Comparison of ENCODE assay signal across 16 cellular contexts in the genomic region with DNA sequence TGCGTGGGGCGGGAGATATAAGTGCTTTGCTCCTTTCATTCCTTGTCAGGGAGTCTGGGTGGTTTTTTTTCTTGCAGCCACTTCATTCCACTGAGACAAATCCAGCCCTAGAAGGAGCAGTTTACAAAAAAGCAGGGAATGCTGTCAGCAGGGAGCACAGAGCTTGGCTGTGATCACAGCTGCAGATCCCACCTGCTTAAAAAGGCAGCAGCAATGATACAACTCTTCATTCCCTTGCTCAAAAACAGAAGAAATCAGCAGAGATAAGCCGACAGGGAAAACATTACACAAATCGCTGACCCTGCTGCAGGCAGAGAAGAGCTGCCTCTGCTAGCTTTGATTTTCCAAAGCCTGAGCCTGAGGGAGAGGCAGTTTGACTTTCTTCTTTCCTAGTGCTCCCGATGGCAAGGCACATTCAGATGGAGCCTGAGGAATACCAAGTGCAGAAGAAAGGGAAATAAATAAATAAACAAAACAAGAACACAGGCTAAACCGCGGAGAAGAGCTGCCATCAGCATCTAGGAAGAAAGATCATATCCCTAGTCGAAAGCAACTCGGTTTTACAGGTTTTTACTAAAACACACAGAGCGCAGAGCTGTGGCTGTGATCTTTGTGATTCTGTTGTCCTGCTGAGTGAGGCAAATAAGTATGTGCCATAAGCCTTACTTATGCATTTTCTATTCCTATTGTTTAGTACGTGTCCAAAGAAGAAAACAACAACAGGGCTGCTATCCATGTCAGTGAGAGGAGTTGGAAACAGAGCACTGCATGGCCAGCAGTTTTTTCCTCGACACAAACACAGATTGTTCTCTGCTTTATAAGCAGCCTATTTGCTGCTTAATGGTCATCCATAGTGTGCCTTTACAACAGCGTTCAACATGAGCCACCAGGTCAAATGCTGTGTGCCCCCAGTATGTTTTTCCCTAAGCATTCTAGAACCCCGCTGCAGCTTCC.
DNase-seq lines count a peak whose midpoint lies in the region.
"Had no signal": no experiment of that assay in that cellular context is flagged by ENCODE, and none has a peak within 500 bp of the region (broad histone marks: within the 10 kb centered on the region; RNA-seq: fewer than 3 reads in every experiment).

No MANE protein-coding gene starts in this region.

- H3K4me3 ChIP-seq in iPS-20b (ENCODE audit: low read length) (peak overlapping the region; percentile 47), GM23248 (no peak overlapping the region)
- H3K4me3 ChIP-seq: gastroesophageal sphincter, skin epidermis, thoracic aorta had no signal

- no peaks in the 10 kb centered on the region for H3K79me2 ChIP-seq in GM23248 (ENCODE audit: insufficient read depth)

- peak; percentile 2 for DNase-seq in NCI-H1092 (lab: John Stamatoyannopoulos, UW)
- peak; percentile 8 for DNase-seq in amniotic epithelial cell (ENCODE audit: low read depth)
- peak; percentile 46 for DNase-seq in retina
- no peak for DNase-seq in GM23248
- no peak for DNase-seq in epidermal melanocyte (ENCODE audit: insufficient read length, low spot score)
- no peak for DNase-seq in NCI-H2081 (lab: John Stamatoyannopoulos, UW)
- DNase-seq: activated CD4-positive, alpha-beta T cell treated with anti-CD3 and anti-CD28 coated beads, Interleukin-2, amount 50 U/mL, for 48 hours; activated T-cell treated with anti-CD3 and anti-CD28 coated beads, Interleukin-2, amount 50 U/mL, for 72 hours; BE2C; kidney; NCI-H187 treated with DMSO at 0.1 percent for 48 hours; stimulated activated CD4-positive, alpha-beta T cell treated with anti-CD3 and anti-CD28 coated beads, Interleukin-4, amount 100 ng/mL, for 24 hours had no signal

- WGBS in GM23248 (ENCODE audit: low coverage in 1 of 2, low lambda C conversion rate in 2 of 2, missing lambda C conversion rate in 2 of 2), 2 experiments: 98 to 99% methylated on average over 14 of the region's 14 CpGs

- no peaks in the 10 kb centered on the region for H4K20me1 ChIP-seq in GM23248 (ENCODE audit: insufficient read depth)

- H3K27ac ChIP-seq in iPS-20b (ENCODE audit: low read length) (peak overlapping the region; percentile 23), GM23248 (no peak overlapping the region)
- H3K27ac ChIP-seq: gastroesophageal sphincter, skin epidermis, thoracic aorta had no signal

- H3K9ac ChIP-seq in iPS-20b (ENCODE audit: low read depth, low read length): peak overlapping the region; percentile 52
- no peak overlapping the region for H3K9ac ChIP-seq in GM23248

- H3K4me2 ChIP-seq in GM23248 (ENCODE audit: unreplicated experiment): no peak overlapping the region

- H3K4me1 ChIP-seq in iPS-20b (ENCODE audit: insufficient read depth, low read length) (peaks cover 42% of the 10 kb centered on the region), GM23248 (ENCODE audit: insufficient read depth) (no peaks in the 10 kb centered on the region)

- H3K27me3 ChIP-seq in iPS-20b (ENCODE audit: insufficient read depth, low read length): no peaks in the 10 kb centered on the region
- no peaks in the 10 kb centered on the region for H3K27me3 ChIP-seq in GM23248 (replicated peaks; ENCODE audit: insufficient read depth)
- H3K27me3 ChIP-seq: BE2C, gastroesophageal sphincter had no signal

- H3K36me3 ChIP-seq in iPS-20b (ENCODE audit: insufficient read depth, low read depth, low read length) (no peaks in the 10 kb centered on the region), GM23248 (ENCODE audit: low read depth) (no peaks in the 10 kb centered on the region; the same call in 1 of the 2 replicates)
- H3K36me3 ChIP-seq: gastroesophageal sphincter, thoracic aorta had no signal

- H3F3A ChIP-seq in GM23248 (ENCODE audit: insufficient read depth): no peaks in the 10 kb centered on the region

- H3K9me2 ChIP-seq in GM23248 (ENCODE audit: insufficient read depth): no peaks in the 10 kb centered on the region

- in situ Hi-C loops in GM23248 (cut with MboI): no loop called here

- H3K9me3 ChIP-seq in iPS-20b (ENCODE audit: insufficient read depth, low read depth, low read length) (no peaks in the 10 kb centered on the region), GM23248 (ENCODE audit: low read depth) (no peaks in the 10 kb centered on the region)
- H3K9me3 ChIP-seq: BE2C, gastroesophageal sphincter, thoracic aorta had no signal

- H2AFZ ChIP-seq in GM23248: no peak overlapping the region

Comparison
In these comparisons a context has a peak if more than half of its experiments do, and no peak if none do; other contexts are left out.
1. DNase-seq: peak in NCI-H1092 (single experiment), amniotic epithelial cell (single experiment) and retina (single experiment); none in GM23248 (single experiment), epidermal melanocyte (single experiment) and NCI-H2081 (0 of 2).